ENCODE assay signal across 2 cellular contexts in the genomic region with DNA sequence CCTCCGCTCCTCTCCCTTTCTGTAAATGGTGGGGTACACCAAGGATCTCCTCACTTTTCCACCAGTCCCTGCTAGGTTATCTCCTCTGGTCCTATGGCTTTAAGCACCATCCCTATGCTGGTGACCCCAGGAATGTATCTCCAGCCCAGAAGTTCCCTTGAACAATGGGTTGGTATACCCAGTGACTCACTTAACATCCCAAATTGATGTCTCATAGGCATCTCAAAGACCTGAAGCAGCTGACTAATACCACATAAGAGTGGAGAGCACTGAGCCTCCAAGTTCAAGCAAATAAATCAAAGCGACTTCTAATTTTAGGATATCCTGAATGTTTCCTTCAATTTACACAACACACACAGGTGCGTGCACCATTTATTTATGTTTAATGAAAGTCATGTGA.
TF ChIP-seq lines count a peak whose summit lies in the region.

No MANE protein-coding gene starts in this region.

TF ChIP-seq in SK-N-SH, 30 proteins besides CTCF, POLR2A, EP300 and RAD21 (continued from another document):
- TF ChIP-seq, protein P1, sequence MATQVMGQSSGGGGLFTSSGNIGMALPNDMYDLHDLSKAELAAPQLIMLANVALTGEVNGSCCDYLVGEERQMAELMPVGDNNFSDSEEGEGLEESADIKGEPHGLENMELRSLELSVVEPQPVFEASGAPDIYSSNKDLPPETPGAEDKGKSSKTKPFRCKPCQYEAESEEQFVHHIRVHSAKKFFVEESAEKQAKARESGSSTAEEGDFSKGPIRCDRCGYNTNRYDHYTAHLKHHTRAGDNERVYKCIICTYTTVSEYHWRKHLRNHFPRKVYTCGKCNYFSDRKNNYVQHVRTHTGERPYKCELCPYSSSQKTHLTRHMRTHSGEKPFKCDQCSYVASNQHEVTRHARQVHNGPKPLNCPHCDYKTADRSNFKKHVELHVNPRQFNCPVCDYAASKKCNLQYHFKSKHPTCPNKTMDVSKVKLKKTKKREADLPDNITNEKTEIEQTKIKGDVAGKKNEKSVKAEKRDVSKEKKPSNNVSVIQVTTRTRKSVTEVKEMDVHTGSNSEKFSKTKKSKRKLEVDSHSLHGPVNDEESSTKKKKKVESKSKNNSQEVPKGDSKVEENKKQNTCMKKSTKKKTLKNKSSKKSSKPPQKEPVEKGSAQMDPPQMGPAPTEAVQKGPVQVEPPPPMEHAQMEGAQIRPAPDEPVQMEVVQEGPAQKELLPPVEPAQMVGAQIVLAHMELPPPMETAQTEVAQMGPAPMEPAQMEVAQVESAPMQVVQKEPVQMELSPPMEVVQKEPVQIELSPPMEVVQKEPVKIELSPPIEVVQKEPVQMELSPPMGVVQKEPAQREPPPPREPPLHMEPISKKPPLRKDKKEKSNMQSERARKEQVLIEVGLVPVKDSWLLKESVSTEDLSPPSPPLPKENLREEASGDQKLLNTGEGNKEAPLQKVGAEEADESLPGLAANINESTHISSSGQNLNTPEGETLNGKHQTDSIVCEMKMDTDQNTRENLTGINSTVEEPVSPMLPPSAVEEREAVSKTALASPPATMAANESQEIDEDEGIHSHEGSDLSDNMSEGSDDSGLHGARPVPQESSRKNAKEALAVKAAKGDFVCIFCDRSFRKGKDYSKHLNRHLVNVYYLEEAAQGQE (IDR thresholded peaks at IDR 0.05; ENCODE audit: low read depth, low read length) = no peak
- TF ChIP-seq, protein P2, sequence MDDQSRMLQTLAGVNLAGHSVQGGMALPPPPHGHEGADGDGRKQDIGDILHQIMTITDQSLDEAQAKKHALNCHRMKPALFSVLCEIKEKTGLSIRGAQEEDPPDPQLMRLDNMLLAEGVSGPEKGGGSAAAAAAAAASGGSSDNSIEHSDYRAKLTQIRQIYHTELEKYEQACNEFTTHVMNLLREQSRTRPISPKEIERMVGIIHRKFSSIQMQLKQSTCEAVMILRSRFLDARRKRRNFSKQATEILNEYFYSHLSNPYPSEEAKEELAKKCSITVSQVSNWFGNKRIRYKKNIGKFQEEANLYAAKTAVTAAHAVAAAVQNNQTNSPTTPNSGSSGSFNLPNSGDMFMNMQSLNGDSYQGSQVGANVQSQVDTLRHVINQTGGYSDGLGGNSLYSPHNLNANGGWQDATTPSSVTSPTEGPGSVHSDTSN (IDR thresholded peaks at IDR 0.05) = peak; percentile 15; the same call in 1 of the 2 replicates
- no peak for TF ChIP-seq FOXM1 (IDR thresholded peaks at IDR 0.05; ENCODE audit: low read depth)
- no peak for TF ChIP-seq MEF2A (IDR thresholded peaks at IDR 0.05; ENCODE audit: borderline replicate concordance, low read depth)
- TF ChIP-seq TEAD4 (IDR thresholded peaks at IDR 0.05; ENCODE audit: borderline replicate concordance, insufficient read depth) = no peak
- TF ChIP-seq EZH2phosphoT487 (IDR thresholded peaks at IDR 0.05; ENCODE audit: borderline replicate concordance, low read depth) = no peak

TF ChIP-seq in SK-N-SH treated with all-trans-retinoic acid at 6 μM for 48 hours, 23 proteins besides CTCF, POLR2A, EP300 and RAD21 (continued from another document):
- TF ChIP-seq ZFP3 (CRISPR knock-in tag; IDR thresholded peaks at IDR 0.05) (no peak), ZFP30 (CRISPR knock-in tag; IDR thresholded peaks at IDR 0.05) (no peak), PATZ1 (CRISPR knock-in tag; IDR thresholded peaks at IDR 0.05; ENCODE audit: borderline replicate concordance) (no peak), ISL1 (CRISPR knock-in tag; IDR thresholded peaks at IDR 0.05) (no peak), CSDC2 (CRISPR knock-in tag; IDR thresholded peaks at IDR 0.05) (no peak)
